In the genomic region with DNA sequence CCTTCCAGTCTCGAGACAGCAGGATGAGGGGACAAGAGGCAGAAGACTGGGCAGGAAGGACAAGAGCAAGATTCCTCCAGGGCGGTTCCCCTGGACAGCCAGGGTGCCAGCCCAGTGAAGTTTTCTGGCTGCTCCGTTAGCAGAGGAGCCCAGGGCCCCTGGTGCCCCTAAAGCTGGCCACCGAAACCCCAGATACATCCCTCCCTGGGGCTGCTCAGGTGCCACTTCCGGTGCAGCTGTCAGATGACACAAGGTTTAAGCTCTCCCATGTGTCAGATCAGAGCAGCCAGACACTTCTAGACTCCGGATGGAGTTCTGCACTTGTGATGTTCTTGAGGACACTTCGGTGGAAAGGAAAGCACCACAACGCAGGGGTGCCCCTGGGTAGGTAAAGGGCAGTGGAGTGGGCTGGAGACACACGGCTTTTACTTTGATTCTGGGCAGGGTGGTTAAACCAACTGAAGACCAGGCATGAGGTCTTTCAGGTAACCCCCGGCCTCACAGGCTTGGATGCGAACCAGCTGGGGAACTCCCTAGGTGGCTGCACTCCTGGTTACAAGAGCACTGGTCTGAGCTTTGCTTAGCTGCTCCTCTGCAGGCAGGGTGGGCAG, we compare ENCODE assay signal across 9 cellular contexts.
A peak's percentile ranks its signal among the peaks of the same experiment; 100 is the strongest.
DNase-seq lines count a peak whose midpoint lies in the region; ATAC-seq and TF ChIP-seq lines count a peak whose summit lies in the region.
"Had no signal": no experiment of that assay in that cellular context is flagged by ENCODE, and none has a peak within 500 bp of the region (broad histone marks: within the 10 kb centered on the region; RNA-seq: fewer than 3 reads in every experiment).

No MANE protein-coding gene starts in this region.

- H3K79me2 ChIP-seq in trophoblast cell (ENCODE audit: control insufficient read depth, insufficient read depth, low read length, poor library complexity) = no peaks in the 10 kb centered on the region

- H3K27me3 ChIP-seq in right atrium auricular region = no peaks in the 10 kb centered on the region
- no peaks in the 10 kb centered on the region for H3K27me3 ChIP-seq in trophoblast cell (ENCODE audit: insufficient read depth, low read length)
- H3K27me3 ChIP-seq: pancreas had no signal

- H3K79me1 ChIP-seq in trophoblast cell (ENCODE audit: low read length) = peaks cover 10% of the 10 kb centered on the region

- no peak overlapping the region for H3K23ac ChIP-seq in trophoblast cell (ENCODE audit: low read length)

- no peak overlapping the region for H4K12ac ChIP-seq in trophoblast cell (ENCODE audit: low read depth, low read length)

- H3K4ac ChIP-seq in trophoblast cell (ENCODE audit: low read depth, low read length) = no peak overlapping the region

- H3K9ac ChIP-seq in trophoblast cell (ENCODE audit: low read length) = no peak overlapping the region

- H4K91ac ChIP-seq in trophoblast cell (ENCODE audit: low read depth, low read length) = peak overlapping the region; percentile 2

- no peaks in the 10 kb centered on the region for H3K36me3 ChIP-seq in right atrium auricular region
- H3K36me3 ChIP-seq in trophoblast cell (ENCODE audit: control insufficient read depth in 1 of 2, insufficient read depth in 2 of 2, low read length in 2 of 2) = peaks cover 0 to 2% of the 10 kb centered on the region in 2 experiments
- H3K36me3 ChIP-seq: pancreas had no signal

- H2AFZ ChIP-seq in trophoblast cell (ENCODE audit: insufficient read depth, low read length, poor library complexity) = no peak overlapping the region

- H2AK5ac ChIP-seq in trophoblast cell (ENCODE audit: low read length) = no peak overlapping the region

- H3K18ac ChIP-seq in trophoblast cell (ENCODE audit: low read length) = no peak overlapping the region

- peak overlapping the region; percentile 37 for H2BK120ac ChIP-seq in trophoblast cell (ENCODE audit: insufficient read depth, low read length, poor library complexity)

- H4K8ac ChIP-seq in trophoblast cell (ENCODE audit: low read depth, low read length) = no peak overlapping the region

- WGBS in trophoblast cell (ENCODE audit: extremely low coverage, insufficient coverage, insufficient read length) = no CpG with 5 or more reads among the region's 11 CpGs

- intact Hi-C loops in Right ventricle myocardium superior (cut with DNase I) = loop anchor here (5.0 kb wide), 1 partner anchor 79 kb away; no protein-coding TSS in a partner anchor

- TF ChIP-seq CTCF in right atrium auricular region (IDR thresholded peaks at IDR 0.05) = no peak

- H3K9me3 ChIP-seq in right atrium auricular region = no peaks in the 10 kb centered on the region
- H3K9me3 ChIP-seq in trophoblast cell (ENCODE audit: insufficient read depth, low read depth, low read length) = peaks cover 3% of the 10 kb centered on the region
- H3K9me3 ChIP-seq: pancreas had no signal

- H3K4me3 ChIP-seq in right atrium auricular region (no peak overlapping the region), trophoblast cell (ENCODE audit: low read depth, low read length) (no peak overlapping the region)
- H3K4me3 ChIP-seq: pancreas had no signal

- DNase-seq in Right ventricle myocardium superior (peak; percentile 40), right atrium auricular region (ENCODE audit: low spot score) (no peak), trophoblast cell (no peak), cerebellum (ENCODE audit: low spot score) (no peak), NCI-H2081 treated with DMSO at 0.1 percent for 48 hours (lab: John Stamatoyannopoulos, UW) (no peak), H4 (ENCODE audit: low spot score) (no peak)
- DNase-seq in activated T-helper 1 cell treated with anti-CD3 and anti-CD28 coated beads, Interleukin-2, amount 50 U/mL, for 16 hours (ENCODE audit: low read depth in 1 of 2, low spot score in 1 of 2) = peak; percentile 30 to 49

- peak overlapping the region; percentile 10 for H3K4me2 ChIP-seq in trophoblast cell (ENCODE audit: low read length)

- peaks cover 0 to 56% of the 10 kb centered on the region in 2 donors for H3K4me1 ChIP-seq in right atrium auricular region
- H3K4me1 ChIP-seq in trophoblast cell (ENCODE audit: control insufficient read depth in 1 of 2, insufficient read depth in 2 of 2, low read length in 2 of 2) = peaks cover 17 to 21% of the 10 kb centered on the region in 2 experiments

- peak overlapping the region; percentile 60 for H2BK12ac ChIP-seq in trophoblast cell (ENCODE audit: low read length)

- H3K14ac ChIP-seq in trophoblast cell (ENCODE audit: low read length) = no peak overlapping the region

- H2BK5ac ChIP-seq in trophoblast cell (ENCODE audit: low read depth, low read length, poor library complexity) = peak overlapping the region; percentile 12

- no peak for ATAC-seq in Right ventricle myocardium superior (ENCODE audit: poor library complexity)
- peak; percentile 83 for ATAC-seq in HG03432 (IDR thresholded peaks at IDR 0.05; ENCODE audit: unreplicated experiment)
- ATAC-seq: pancreas had no signal

- peak overlapping the region in 1 of 2 donors; percentile 34 for H3K27ac ChIP-seq in right atrium auricular region
- peak overlapping the region; percentile 30 for H3K27ac ChIP-seq in trophoblast cell (ENCODE audit: low read depth, low read length)

Comparison
In these comparisons a context has a peak if more than half of its experiments do, and no peak if none do; other contexts are left out.
1. DNase-seq: peak in Right ventricle myocardium superior (single experiment) and activated T-helper 1 cell treated with anti-CD3 and anti-CD28 coated beads, Interleukin-2, amount 50 U/mL, for 16 hours (2 of 2); none in right atrium auricular region (single experiment), trophoblast cell (0 of 2), cerebellum (single experiment), NCI-H2081 treated with DMSO at 0.1 percent for 48 hours (single experiment) and H4 (single experiment).